In the genomic region with DNA sequence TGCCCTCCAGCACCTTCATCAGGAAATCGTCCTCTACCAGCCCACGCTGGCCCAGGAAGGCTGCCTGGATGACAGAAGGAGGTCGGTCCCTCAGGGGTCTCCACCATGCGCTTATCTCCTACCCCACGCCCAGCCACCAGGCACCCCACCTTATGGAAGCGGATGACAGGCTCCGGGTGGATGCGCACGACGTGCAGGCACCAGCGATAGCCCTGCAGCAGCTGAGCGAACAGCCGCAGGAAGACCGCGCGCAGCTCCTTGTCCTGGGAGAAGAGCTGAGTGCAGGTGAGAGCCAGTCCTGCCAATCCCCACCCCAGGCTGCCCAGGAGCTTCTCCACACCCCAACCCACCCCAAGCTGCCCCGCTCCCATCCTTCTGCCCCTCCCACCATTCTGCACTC, we compare ENCODE assay signal across 4 cellular contexts. TPM values are rescaled to one million over a fixed set of nuclear protein-coding genes. Genes with fewer than 3 reads are reported as not detected.
"Had no signal": no experiment of that assay in that cellular context is flagged by ENCODE, and none has a peak within 500 bp of the region (broad histone marks: within the 10 kb centered on the region; RNA-seq: fewer than 3 reads in every experiment).

No MANE protein-coding gene starts in this region.

- DNase-seq: GDM1, GF-D8 had no signal

- ATAC-seq: GM12878 had no signal

- H3K4me3 ChIP-seq: GM12878 had no signal

RNA-seq across cellular contexts. Expression of a gene that starts 16.3 kb away (rescaled TPM):
- total RNA-seq: G401 had no signal

RNA-seq across cellular contexts. Expression of a gene that starts 21.6 kb away (rescaled TPM):
- total RNA-seq: GM12878 had no signal
